Comparison of ENCODE assay signal across 8 cellular contexts in the genomic region with DNA sequence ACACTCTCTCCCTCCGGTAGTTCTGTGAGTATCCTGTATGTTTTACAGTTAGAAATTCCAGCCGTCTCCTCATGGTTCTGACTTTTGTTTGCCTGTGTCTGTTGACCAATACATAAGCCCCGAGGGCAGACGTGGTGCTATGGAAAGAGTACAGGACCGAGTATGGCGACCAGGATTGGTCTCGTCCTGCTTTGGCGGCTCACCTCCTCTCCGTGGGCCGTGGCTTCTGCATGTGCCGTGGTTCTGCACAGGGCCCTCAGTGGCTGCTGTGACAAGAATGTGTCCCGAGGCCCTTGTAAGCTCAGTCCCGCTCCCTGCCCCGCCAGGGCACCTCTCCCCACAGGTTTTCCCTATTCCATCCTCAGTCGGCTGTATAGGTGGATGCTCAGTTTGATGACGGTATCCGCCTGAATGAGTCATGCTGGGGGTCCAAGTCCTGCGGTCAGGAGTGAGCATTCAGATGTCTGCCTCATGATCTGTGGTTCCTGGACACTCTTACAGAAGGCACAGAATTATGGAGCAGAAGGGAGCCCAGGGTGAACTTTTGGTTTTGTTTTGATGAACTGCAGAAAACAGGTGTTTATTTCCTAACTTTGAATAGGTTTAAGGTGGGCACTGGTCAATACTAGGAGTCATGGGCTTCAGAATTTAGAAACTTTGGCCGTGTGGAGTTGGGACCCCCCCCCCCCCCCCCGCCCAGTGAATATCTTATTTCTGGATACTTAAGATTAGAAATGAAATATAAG. TPM values are rescaled to one million over a fixed set of nuclear protein-coding genes. Genes with fewer than 3 reads are reported as not detected.
DNase-seq lines count a peak whose midpoint lies in the region; ATAC-seq and TF ChIP-seq lines count a peak whose summit lies in the region.

No MANE protein-coding gene starts in this region.

- POLR2A ChIA-PET in PC-9 (lab: Charles Lee; ENCODE audit: unreplicated experiment): interaction anchor here (0.8 kb wide), 1 partner anchor 707 kb away, joined by 23 read pairs; no protein-coding TSS in a partner anchor

- TSS peak; percentile 79 for BruUV-seq in PC-9 (replicated peaks; lab: Mats Ljungman, UMichigan)

- peak; percentile 28 to 67 for DNase-seq in PC-9
- DNase-seq in endothelial cell (ENCODE audit: low spot score): no peak
- DNase-seq in DMS114 treated with DMSO at 0.1 percent for 48 hours (lab: John Stamatoyannopoulos, UW; ENCODE audit: unreplicated experiment): no peak
- DNase-seq in GDM1 (lab: John Stamatoyannopoulos, UW): no peak

- CTCF ChIA-PET in PC-9 (lab: Charles Lee): interaction anchor here (0.6 kb wide), 1 partner anchor 74 kb away, joined by 4 read pairs; no protein-coding TSS in a partner anchor

- H3K27ac ChIP-seq in PC-9: peak overlapping the region; percentile 10; the same call in 1 of the 2 replicates

- intact Hi-C loops in PC-9 (cut with micrococcal nuclease; ENCODE audit: unreplicated experiment): no loop called here

- H3K4me3 ChIP-seq in GM08714 (ENCODE audit: low read length) (peak overlapping the region; percentile 97), PC-9 (peak overlapping the region; percentile 91), neuron (ENCODE audit: low read length) (peak overlapping the region; percentile 94)

- ATAC-seq in GM18511 (IDR thresholded peaks at IDR 0.05; ENCODE audit: unreplicated experiment) (no peak), HG03097 (IDR thresholded peaks at IDR 0.05; ENCODE audit: low FRiP score, unreplicated experiment) (no peak)

- H3K4me1 ChIP-seq in PC-9 (replicated peaks; ENCODE audit: insufficient read depth) (peaks cover 18% of the 10 kb centered on the region), neuron (ENCODE audit: insufficient read depth, low read length) (peaks cover 20% of the 10 kb centered on the region)

- H3K79me2 ChIP-seq in PC-9 (ENCODE audit: low read depth): peaks cover 49% of the 10 kb centered on the region

- no peaks in the 10 kb centered on the region; the same call in 1 of the 2 replicates for H3F3A ChIP-seq in PC-9 (ENCODE audit: insufficient read depth, low read depth)

- H3K27me3 ChIP-seq in PC-9 (ENCODE audit: insufficient read depth, low read depth): no peaks in the 10 kb centered on the region
- no peaks in the 10 kb centered on the region for H3K27me3 ChIP-seq in neuron (ENCODE audit: insufficient read depth, low read length)

- H3K9me2 ChIP-seq in PC-9 (ENCODE audit: insufficient read depth): no peaks in the 10 kb centered on the region

- H3K36me3 Mint-ChIP-seq in endothelial cell (ENCODE audit: low read depth, unreplicated experiment): peaks cover 8% of the 10 kb centered on the region

- H3K4me1 Mint-ChIP-seq in endothelial cell (ENCODE audit: unreplicated experiment): peaks cover 10% of the 10 kb centered on the region

- TF ChIP-seq CTCF in PC-9 (conservative IDR thresholded peaks at IDR 0.05): no peak
- no peak for TF ChIP-seq CTCF in endothelial cell (IDR thresholded peaks at IDR 0.05; ENCODE audit: unreplicated experiment)

- H3K4me2 ChIP-seq in PC-9: peak overlapping the region; percentile 99

- H3K36me3 ChIP-seq in PC-9 (ENCODE audit: low read depth) (peaks cover 24% of the 10 kb centered on the region; the same call in 1 of the 2 replicates), neuron (ENCODE audit: insufficient read depth, low read length) (peaks cover 28% of the 10 kb centered on the region)

- peaks cover 12% of the 10 kb centered on the region for H3K27me3 Mint-ChIP-seq in endothelial cell (ENCODE audit: unreplicated experiment)

- no peak overlapping the region for H2AFZ ChIP-seq in PC-9
- no peak overlapping the region for H2AFZ ChIP-seq in neuron (ENCODE audit: low read depth, low read length)

- H3K9me3 Mint-ChIP-seq in endothelial cell (ENCODE audit: unreplicated experiment): no peaks in the 10 kb centered on the region

- peaks cover 48% of the 10 kb centered on the region for H4K20me1 ChIP-seq in PC-9 (ENCODE audit: insufficient read depth)

- H3K9me3 ChIP-seq in PC-9 (ENCODE audit: insufficient read depth, low read depth): no peaks in the 10 kb centered on the region
- no peaks in the 10 kb centered on the region for H3K9me3 ChIP-seq in neuron (ENCODE audit: low read length)

- peak overlapping the region; percentile 96 for H3K4me3 Mint-ChIP-seq in endothelial cell (ENCODE audit: unreplicated experiment)

- peak overlapping the region; percentile 84 for H3K27ac Mint-ChIP-seq in endothelial cell (ENCODE audit: unreplicated experiment)

RNA-seq across cellular contexts. Expression of gene ARFGAP1, which starts 1.2 kb away (rescaled TPM):
- total RNA-seq in PC-9 (2021) (89.0 and 101 TPM in 2 replicates), endothelial cell (ENCODE audit: unreplicated experiment) (106 TPM)

RNA-seq across cellular contexts. Expression of gene COL20A1, which starts 19.2 kb away (rescaled TPM):
- total RNA-seq in PC-9 (2021): 0.15 TPM in 1 of 2 replicates, not detected in the other
- total RNA-seq in endothelial cell (ENCODE audit: unreplicated experiment): not detected

RNA-seq across cellular contexts. Expression of gene NKAIN4, which starts 19.5 kb away (rescaled TPM):
- total RNA-seq in PC-9 (2021) (not detected in 2 replicates), endothelial cell (ENCODE audit: unreplicated experiment) (3.3 TPM)

RNA-seq across cellular contexts. Expression of gene BIRC7, which starts 38.1 kb away (rescaled TPM):
- total RNA-seq in PC-9 (2021) (0.58 TPM in 1 of 2 replicates, not detected in the other), endothelial cell (ENCODE audit: unreplicated experiment) (not detected)

RNA-seq across cellular contexts. Expression of gene YTHDF1, which starts 57.9 kb away (rescaled TPM):
- total RNA-seq in PC-9 (2021) (34.5 and 42.6 TPM in 2 replicates), endothelial cell (ENCODE audit: unreplicated experiment) (62.1 TPM)

Comparison
In these comparisons a context has a peak if more than half of its experiments do, and no peak if none do; other contexts are left out.
1. DNase-seq: peak in PC-9 (2 of 2); none in endothelial cell (single experiment), DMS114 treated with DMSO at 0.1 percent for 48 hours (single experiment) and GDM1 (single experiment).
2. Peak in every context shown above with its lines, with median percentiles within 50 percentile points of each other: H3K4me3 ChIP-seq.